ENCODE assay signal across 1 cellular context in genomic region chr13:104534847-104535246, GRCh38.
TF ChIP-seq lines count a peak whose summit lies in the region.

No MANE protein-coding gene starts in this region.

TF ChIP-seq in GM23338, 12 proteins besides CTCF, POLR2A, EP300 and RAD21 (continued from another document):
- TF ChIP-seq ETS1 (IDR thresholded peaks at IDR 0.05): no peak
- no peak for TF ChIP-seq ZNF331 (CRISPR knock-in tag; IDR thresholded peaks at IDR 0.05; ENCODE audit: low read depth)
- TF ChIP-seq JUNB (IDR thresholded peaks at IDR 0.05; ENCODE audit: unreplicated experiment): no peak
- TF ChIP-seq ZNF114 (CRISPR knock-in tag; IDR thresholded peaks at IDR 0.05): no peak
- no peak for TF ChIP-seq EZH2phosphoT487 (IDR thresholded peaks at IDR 0.05; ENCODE audit: unreplicated experiment)
- TF ChIP-seq POLR2AphosphoS5 (IDR thresholded peaks at IDR 0.05; ENCODE audit: low read depth): no peak
- no peak for TF ChIP-seq EZH2 (IDR thresholded peaks at IDR 0.05; ENCODE audit: low read depth, unreplicated experiment)
- no peak for TF ChIP-seq REST (IDR thresholded peaks at IDR 0.05; ENCODE audit: unreplicated experiment)
- TF ChIP-seq CREB1 (CRISPR knock-in tag; IDR thresholded peaks at IDR 0.05; ENCODE audit: low read depth): no peak
- TF ChIP-seq STAT1 (IDR thresholded peaks at IDR 0.05; ENCODE audit: unreplicated experiment): no peak
